ENCODE assay signal across 8 cellular contexts in the genomic region with DNA sequence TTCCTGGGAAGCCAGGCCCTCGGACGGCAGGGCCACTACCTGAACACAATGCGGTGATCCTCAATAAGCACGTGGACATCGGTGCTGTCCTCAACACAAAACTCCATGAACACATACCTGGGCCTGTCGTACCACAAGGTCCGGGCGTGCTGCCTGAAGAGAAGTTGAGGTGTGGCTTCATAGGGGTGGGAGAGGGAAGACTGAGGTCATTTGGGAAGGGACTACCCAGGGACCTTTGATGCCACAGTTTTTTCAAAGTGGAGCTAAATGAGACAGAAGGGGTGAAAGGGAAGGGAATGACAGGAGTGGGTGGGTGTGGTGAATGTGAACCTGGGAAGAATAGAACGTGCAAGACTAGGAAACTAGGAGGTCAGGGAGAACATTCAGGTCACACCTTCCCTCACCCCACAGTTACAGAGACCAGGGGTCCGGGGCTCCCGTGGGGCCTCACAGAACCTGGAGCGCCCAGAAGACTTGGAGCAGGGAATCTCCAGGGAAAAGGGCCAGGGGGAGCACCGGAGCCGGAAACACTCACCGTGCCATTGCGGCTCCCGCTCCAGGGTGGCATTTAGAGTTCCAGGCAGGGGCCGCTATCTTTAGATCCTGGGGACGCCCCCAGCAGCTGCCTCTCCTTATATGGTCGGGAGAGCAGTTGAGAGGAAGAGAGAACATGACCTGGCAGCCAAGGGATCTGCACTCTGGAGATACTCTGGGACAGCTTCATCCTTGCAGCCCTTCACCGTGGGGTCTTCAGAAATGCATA. TPM values are rescaled to one million over a fixed set of nuclear protein-coding genes. Genes with fewer than 3 reads are reported as not detected.
A peak's percentile ranks its signal among the peaks of the same experiment; 100 is the strongest.
DNase-seq lines count a peak whose midpoint lies in the region; ATAC-seq and TF ChIP-seq lines count a peak whose summit lies in the region.

Gene PTGES3L, minus strand, starts transcription at position 570 of the 763 bp plus-strand sequence. Its CDS starts 27 bp downstream, at position 543.

- no peak for ATAC-seq in HG03378 (IDR thresholded peaks at IDR 0.05; ENCODE audit: unreplicated experiment)

- H3K4me3 Mint-ChIP-seq in HFFc6, result peak within 1 kb of the TSS; percentile 93
- H3K4me3 Mint-ChIP-seq in activated T-helper 2 cell treated with anti-CD3 and anti-CD28 coated beads, Interferon-gamma antibody, Interleukin-2, Interleukin-4, amounts not matched to agents 10 μg/mL and 5 μg/mL and 100 μg/mL, durations not matched to agents 14 hours and 24 hours and 36 hours (ENCODE audit: low read depth), result peak within 1 kb of the TSS; percentile 99

- DNase-seq in DMS53 treated with DMSO at 0.1 percent for 48 hours (lab: John Stamatoyannopoulos, UW; ENCODE audit: unreplicated experiment) (peak; percentile 86), HFFc6 (peak; percentile 38), NCI-H2227 (lab: John Stamatoyannopoulos, UW; ENCODE audit: unreplicated experiment) (peak; percentile 80), germinal center (ENCODE audit: low spot score) (peak; percentile 55), nucleus accumbens (lab: John Stamatoyannopoulos, UW) (peak in 40 of 56 donors; percentile 3 to 77 (median 42)), globus pallidus (ENCODE audit: low spot score) (no peak)
- DNase-seq in activated T-helper 2 cell treated with anti-CD3 and anti-CD28 coated beads, Interferon-gamma antibody, Interleukin-2, Interleukin-4, amounts not matched to agents 10 μg/mL and 5 μg/mL and 100 μg/mL, durations not matched to agents 14 hours and 24 hours and 36 hours (ENCODE audit: low spot score), result peak; percentile 20

- H3K9me3 Mint-ChIP-seq in HFFc6, result no peaks in the 10 kb centered on the region
- H3K9me3 Mint-ChIP-seq in activated T-helper 2 cell treated with anti-CD3 and anti-CD28 coated beads, Interferon-gamma antibody, Interleukin-2, Interleukin-4, amounts not matched to agents 10 μg/mL and 5 μg/mL and 100 μg/mL, durations not matched to agents 14 hours and 24 hours and 36 hours, result no peaks in the 10 kb centered on the region

- H3K4me1 Mint-ChIP-seq in HFFc6 (ENCODE audit: low read depth), result peaks cover 31% of the 10 kb centered on the region
- peaks cover 21% of the 10 kb centered on the region for H3K4me1 Mint-ChIP-seq in activated T-helper 2 cell treated with anti-CD3 and anti-CD28 coated beads, Interferon-gamma antibody, Interleukin-2, Interleukin-4, amounts not matched to agents 10 μg/mL and 5 μg/mL and 100 μg/mL, durations not matched to agents 14 hours and 24 hours and 36 hours (ENCODE audit: low read depth)

- no peak for TF ChIP-seq CTCF in HFFc6 (IDR thresholded peaks at IDR 0.05)

- intact Hi-C loops in activated T-helper 2 cell treated with anti-CD3 and anti-CD28 coated beads, Interferon-gamma antibody, Interleukin-2, Interleukin-4, amounts not matched to agents 10 μg/mL and 5 μg/mL and 100 μg/mL, durations not matched to agents 14 hours and 24 hours and 36 hours (cut with micrococcal nuclease), result loop anchor here (2.0 kb wide), 1 partner anchor 15 kb away; the partner anchor contains the start of gene AARSD1

- H3K27me3 Mint-ChIP-seq in HFFc6 (ENCODE audit: insufficient read depth), result peaks cover 3% of the 10 kb centered on the region
- H3K27me3 Mint-ChIP-seq in activated T-helper 2 cell treated with anti-CD3 and anti-CD28 coated beads, Interferon-gamma antibody, Interleukin-2, Interleukin-4, amounts not matched to agents 10 μg/mL and 5 μg/mL and 100 μg/mL, durations not matched to agents 14 hours and 24 hours and 36 hours (ENCODE audit: low read depth), result no peaks in the 10 kb centered on the region

- peak within 1 kb of the TSS; percentile 88 for H3K27ac Mint-ChIP-seq in HFFc6
- H3K27ac Mint-ChIP-seq in activated T-helper 2 cell treated with anti-CD3 and anti-CD28 coated beads, Interferon-gamma antibody, Interleukin-2, Interleukin-4, amounts not matched to agents 10 μg/mL and 5 μg/mL and 100 μg/mL, durations not matched to agents 14 hours and 24 hours and 36 hours, result peak within 1 kb of the TSS; percentile 96

- peaks cover 11% of the 10 kb centered on the region for H3K36me3 Mint-ChIP-seq in HFFc6 (ENCODE audit: low read depth)
- H3K36me3 Mint-ChIP-seq in activated T-helper 2 cell treated with anti-CD3 and anti-CD28 coated beads, Interferon-gamma antibody, Interleukin-2, Interleukin-4, amounts not matched to agents 10 μg/mL and 5 μg/mL and 100 μg/mL, durations not matched to agents 14 hours and 24 hours and 36 hours (ENCODE audit: low read depth), result peaks cover 22% of the 10 kb centered on the region

RNA-seq across cellular contexts. Expression of gene PTGES3L, which starts in this region (rescaled TPM):
- total RNA-seq in HFFc6 (2021; fragmentation: NEBNext Ultra II Directional; extraction: Animal tissue kit (Norgen Biotek cat#: 25700)), result 1 to 10 TPM in 4 of 6 experiments, under 1 TPM in 2; 0.87 to 1.3 (median 1.1) TPM
- total RNA-seq in activated T-helper 2 cell treated with anti-CD3 and anti-CD28 coated beads, Interferon-gamma antibody, Interleukin-2, Interleukin-4, amounts not matched to agents 10 μg/mL and 5 μg/mL and 100 μg/mL, durations not matched to agents 14 hours and 24 hours and 36 hours, result 1.9 and 2.1 TPM in 2 replicates
